Comparison of ENCODE assay signal across 8 cellular contexts in the genomic region with DNA sequence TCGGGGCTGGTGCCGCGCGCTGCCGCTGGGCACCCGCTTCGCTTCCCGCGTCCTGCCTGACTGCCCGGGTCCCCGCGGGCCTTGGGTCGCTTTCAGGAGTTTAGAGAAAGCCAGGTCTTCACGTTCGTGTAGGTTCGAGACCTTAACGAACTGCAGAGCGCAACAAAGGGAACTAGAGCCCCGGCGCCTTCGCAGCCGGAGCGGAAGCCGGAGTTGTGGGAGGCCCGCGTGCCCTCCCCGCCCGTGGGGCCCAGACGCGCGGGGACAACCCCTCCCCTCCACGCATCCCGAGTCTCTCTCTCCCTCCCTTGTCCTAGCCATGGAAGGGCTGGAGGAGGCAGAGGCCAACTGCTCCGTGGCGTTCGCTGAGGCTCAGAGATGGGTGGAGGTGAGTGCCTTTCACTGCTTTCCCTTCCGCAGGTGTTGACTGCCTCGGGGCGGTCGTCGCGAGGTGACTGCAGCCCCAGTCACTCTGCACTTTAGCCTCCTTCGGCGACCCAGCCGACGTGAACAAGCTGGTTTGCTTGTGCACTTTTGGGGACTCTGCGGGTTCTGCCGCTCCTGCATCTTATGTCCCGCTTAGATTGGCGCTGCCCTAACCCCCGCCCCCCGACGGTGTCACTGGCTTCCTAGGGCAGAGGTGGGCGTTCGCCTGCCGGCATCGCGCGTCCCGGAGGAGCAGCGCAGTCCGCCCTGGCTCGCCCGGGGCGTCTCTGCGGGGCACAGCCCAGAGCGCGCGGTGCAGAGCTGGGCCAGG. TPM values are rescaled to one million over a fixed set of nuclear protein-coding genes. Genes with fewer than 3 reads are reported as not detected.
DNase-seq lines count a peak whose midpoint lies in the region; ATAC-seq and TF ChIP-seq lines count a peak whose summit lies in the region.

No MANE protein-coding gene starts in this region.

- peak overlapping the region; percentile 50 for H2AFZ ChIP-seq in GM23248
- peak overlapping the region; percentile 59 for H2AFZ ChIP-seq in KMS-11 (ENCODE audit: low read depth)

- H3K4me1 ChIP-seq in GM23248 (ENCODE audit: insufficient read depth) (peaks cover 41% of the 10 kb centered on the region), KMS-11 (ENCODE audit: low read depth, poor library complexity, severe bottlenecking) (peaks cover 21% of the 10 kb centered on the region), liver (ENCODE audit: control insufficient read depth in 4 of 4, insufficient read depth in 4 of 4, low read length in 3 of 4) (peaks cover 4 to 15% (median 12%) of the 10 kb centered on the region in 4 donors)

- TF ChIP-seq CTCF in GM10266 (IDR thresholded peaks at IDR 0.05; ENCODE audit: control insufficient read depth, insufficient read depth, low read depth, missing control alignments) (no peak), KMS-11 (conservative IDR thresholded peaks at IDR 0.05; ENCODE audit: low read depth, low read length) (no peak), WTC11 (IDR thresholded peaks at IDR 0.05) (no peak), liver (IDR thresholded peaks at IDR 0.05; ENCODE audit: low read depth, low read length, missing input control) (no peak)

- peaks cover 48% of the 10 kb centered on the region for H3F3A ChIP-seq in GM23248 (ENCODE audit: insufficient read depth)

- H3K36me3 Mint-ChIP-seq in WTC11, result peaks cover 4% of the 10 kb centered on the region; the same call in 1 of the 2 replicates

- H3K4me1 Mint-ChIP-seq in WTC11, result peaks cover 47% of the 10 kb centered on the region

- in situ Hi-C loops in GM23248 (cut with MboI), result no loop called here

- H3K9me2 ChIP-seq in GM23248 (ENCODE audit: insufficient read depth), result no peaks in the 10 kb centered on the region

- H3K27ac Mint-ChIP-seq in WTC11, result no peak overlapping the region

- peaks cover 39% of the 10 kb centered on the region for H3K27me3 Mint-ChIP-seq in WTC11 (ENCODE audit: low read depth)

- POLR2A ChIA-PET in WTC11 (lab: Charles Lee), result interaction anchor here (1.1 kb wide), 1 partner anchor 154 kb away, joined by 3 read pairs; the partner anchor contains the start of gene TBC1D4

- CTCF ChIA-PET in WTC11 (lab: Charles Lee), result interaction anchor here (1.1 kb wide), 1 partner anchor 155 kb away, joined by 6 read pairs; the partner anchor contains the start of gene TBC1D4

- no peak for TF ChIP-seq RAD21 in liver (IDR thresholded peaks at IDR 0.05)

- peak overlapping the region; percentile 71 for H3K27ac ChIP-seq in GM23248
- no peak overlapping the region for H3K27ac ChIP-seq in KMS-11
- H3K27ac ChIP-seq in liver (ENCODE audit: low read depth in 1 of 2, low read length in 2 of 2), result no peak overlapping the region

- H3K4me3 ChIP-seq in GM23248, result peak overlapping the region; percentile 84
- no peak overlapping the region for H3K4me3 ChIP-seq in KMS-11 (IDR thresholded peaks at IDR 0.05; ENCODE audit: insufficient read depth, low read depth, low read length)
- H3K4me3 ChIP-seq in liver (ENCODE audit: low read depth in 1 of 3, low read length in 3 of 3), result peak overlapping the region; percentile 38 to 82 (median 64)

- H4K20me1 ChIP-seq in GM23248 (ENCODE audit: insufficient read depth) (peaks cover 7% of the 10 kb centered on the region; the same call in 1 of the 2 replicates), KMS-11 (ENCODE audit: insufficient read depth) (no peaks in the 10 kb centered on the region)

- peak overlapping the region; percentile 90 for H3K4me2 ChIP-seq in GM23248 (ENCODE audit: unreplicated experiment)
- H3K4me2 ChIP-seq in KMS-11, result peak overlapping the region; percentile 45

- peaks cover 7% of the 10 kb centered on the region for H3K36me3 ChIP-seq in GM23248 (ENCODE audit: low read depth)
- H3K36me3 ChIP-seq in KMS-11 (ENCODE audit: insufficient read depth), result no peaks in the 10 kb centered on the region
- no peaks in the 10 kb centered on the region for H3K36me3 ChIP-seq in liver (ENCODE audit: control insufficient read depth in 4 of 4, insufficient read depth in 3 of 4, low read depth in 1 of 4, low read length in 3 of 4)

- no peaks in the 10 kb centered on the region for H3K9me3 ChIP-seq in GM23248 (ENCODE audit: low read depth)
- H3K9me3 ChIP-seq in liver (ENCODE audit: control insufficient read depth in 4 of 4, low read length in 3 of 4), result no peaks in the 10 kb centered on the region

- H3K79me2 ChIP-seq in GM23248 (ENCODE audit: insufficient read depth) (peaks cover 71% of the 10 kb centered on the region), KMS-11 (ENCODE audit: insufficient read depth, low read depth) (no peaks in the 10 kb centered on the region)

- ATAC-seq in WTC11, result peak; percentile 50

- peak overlapping the region; percentile 59 for H3K4me3 Mint-ChIP-seq in WTC11

- WGBS in GM23248 (ENCODE audit: low coverage in 1 of 2, low lambda C conversion rate in 2 of 2, missing lambda C conversion rate in 2 of 2), 2 experiments, result 1% methylated on average over 65 to 69 of the region's 69 CpGs
- WGBS in liver, result 3% methylated on average over 69 of the region's 69 CpGs

- H3K9me3 Mint-ChIP-seq in WTC11, result no peaks in the 10 kb centered on the region

- DNase-seq in GM10266 (ENCODE audit: extremely low spot score) (peak; percentile 59), GM23248 (peak; percentile 79), WTC11 (ENCODE audit: low spot score) (peak; percentile 57), cerebellum (ENCODE audit: low spot score) (peak; percentile 7), epidermal melanocyte (ENCODE audit: insufficient read length, low spot score) (no peak)
- peak; percentile 22 to 28 for DNase-seq in stimulated activated CD4-positive, alpha-beta T cell treated with anti-CD3 and anti-CD28 coated beads, Interleukin-4, amount 100 ng/mL, for 48 hours (ENCODE audit: low read depth in 2 of 2)

- H3K27me3 ChIP-seq in GM23248 (replicated peaks; ENCODE audit: insufficient read depth) (no peaks in the 10 kb centered on the region), KMS-11 (ENCODE audit: insufficient read depth, low read depth) (no peaks in the 10 kb centered on the region), liver (ENCODE audit: control insufficient read depth in 4 of 4, insufficient read depth in 4 of 4, low read length in 3 of 4) (no peaks in the 10 kb centered on the region)

- peak overlapping the region; percentile 68 for H3K9ac ChIP-seq in GM23248
- peak overlapping the region; percentile 62; the same call in 1 of the 2 replicates for H3K9ac ChIP-seq in KMS-11
- H3K9ac ChIP-seq in liver (ENCODE audit: low read depth in 1 of 2, low read length in 2 of 2), result no peak overlapping the region

TF ChIP-seq in WTC11, 78 proteins besides CTCF, POLR2A, EP300 and RAD21 (continues in another document):
- TF ChIP-seq SOX15 (CRISPR knock-in tag; IDR thresholded peaks at IDR 0.05) (no peak), JUN (CRISPR knock-in tag; IDR thresholded peaks at IDR 0.05) (no peak), MXD4 (CRISPR knock-in tag; IDR thresholded peaks at IDR 0.05; ENCODE audit: borderline replicate concordance) (no peak), ZNF219 (CRISPR knock-in tag; IDR thresholded peaks at IDR 0.05; ENCODE audit: borderline replicate concordance) (no peak), SMAD3 (CRISPR knock-in tag; IDR thresholded peaks at IDR 0.05; ENCODE audit: borderline replicate concordance) (0 out of 2 replicates have a peak, but pooled peaks have one; percentile 37)

TF ChIP-seq in liver, 16 proteins besides CTCF, POLR2A, EP300 and RAD21 (continues in another document):
- TF ChIP-seq NR2F2 (IDR thresholded peaks at IDR 0.05) (no peak), REST (IDR thresholded peaks at IDR 0.05) (no peak), HNF4G (IDR thresholded peaks at IDR 0.05) (no peak), RXRA (IDR thresholded peaks at IDR 0.05) (no peak), YY1 (IDR thresholded peaks at IDR 0.05) (no peak), FOXA1 (IDR thresholded peaks at IDR 0.05) (no peak), MAX (IDR thresholded peaks at IDR 0.05) (no peak), TAF1 (conservative IDR thresholded peaks at IDR 0.05) (no peak)

RNA-seq across cellular contexts. Expression of gene LMO7, which starts 0.4 kb away (rescaled TPM):
- total RNA-seq in GM23248 (2014; rRNA removed; shearing (Covaris generic)), result 269 and 318 TPM in 2 replicates
- polyA plus RNA-seq in GM23248 (2016; fragmentation: Nextera tagmentation; extraction: Ambion mirVana), result 276 and 288 TPM in 2 replicates
- 15.6 to 18.5 TPM (median 17.4 TPM) in 3 replicates for total RNA-seq in WTC11 (2021)
- 28.9 TPM for total RNA-seq in cerebellum
- 10 to 100 TPM; 32.2 to 69.6 TPM for total RNA-seq in liver
- polyA plus RNA-seq in liver, result 10 to 100 TPM; 17.5 to 44.2 TPM

Comparison
In these comparisons a context has a peak if more than half of its experiments do, and no peak if none do; other contexts are left out.
1. H3K9ac ChIP-seq: peak in GM23248 (single experiment) and KMS-11 (single experiment); none in liver (0 of 2).